1 cellular context compared by ENCODE assay signal in the genomic region with DNA sequence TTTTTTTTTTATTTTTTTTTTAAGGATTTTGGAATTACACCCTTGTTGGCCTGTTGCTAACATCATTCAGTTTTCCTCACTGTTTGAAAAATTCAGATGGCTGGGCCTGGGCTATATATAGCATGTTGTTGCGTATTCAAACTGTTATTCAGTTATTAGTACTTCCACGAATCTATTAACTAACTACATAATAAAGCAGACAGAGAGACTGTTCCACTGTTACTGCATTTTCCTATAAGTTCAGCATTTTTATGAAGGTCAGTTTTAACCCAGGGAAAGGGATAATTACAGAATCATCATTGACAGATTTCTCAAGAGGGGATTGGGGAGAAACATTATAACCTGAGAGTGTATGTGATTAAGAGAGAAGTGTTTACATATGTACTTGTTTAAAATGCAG.
TF ChIP-seq lines count a peak whose summit lies in the region.

No MANE protein-coding gene starts in this region.

TF ChIP-seq in SK-N-SH, 30 proteins besides CTCF, POLR2A, EP300 and RAD21 (continued from another document):
- TF ChIP-seq POLR2AphosphoS5 (IDR thresholded peaks at IDR 0.05; ENCODE audit: low read depth, low read length) (no peak), FOXJ3 (CRISPR knock-in tag; IDR thresholded peaks at IDR 0.05) (no peak), TEAD4 (IDR thresholded peaks at IDR 0.05; ENCODE audit: borderline replicate concordance, insufficient read depth) (no peak), GATA2 (CRISPR knock-in tag; IDR thresholded peaks at IDR 0.05) (no peak), MXI1 (IDR thresholded peaks at IDR 0.05; ENCODE audit: low read depth, low read length) (no peak)
- TF ChIP-seq, protein P1, sequence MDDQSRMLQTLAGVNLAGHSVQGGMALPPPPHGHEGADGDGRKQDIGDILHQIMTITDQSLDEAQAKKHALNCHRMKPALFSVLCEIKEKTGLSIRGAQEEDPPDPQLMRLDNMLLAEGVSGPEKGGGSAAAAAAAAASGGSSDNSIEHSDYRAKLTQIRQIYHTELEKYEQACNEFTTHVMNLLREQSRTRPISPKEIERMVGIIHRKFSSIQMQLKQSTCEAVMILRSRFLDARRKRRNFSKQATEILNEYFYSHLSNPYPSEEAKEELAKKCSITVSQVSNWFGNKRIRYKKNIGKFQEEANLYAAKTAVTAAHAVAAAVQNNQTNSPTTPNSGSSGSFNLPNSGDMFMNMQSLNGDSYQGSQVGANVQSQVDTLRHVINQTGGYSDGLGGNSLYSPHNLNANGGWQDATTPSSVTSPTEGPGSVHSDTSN (IDR thresholded peaks at IDR 0.05): no peak
